In genomic region chr4:145154573-145154972, GRCh38 we compare ENCODE assay signal across 8 cellular contexts. TPM values are rescaled to one million over a fixed set of nuclear protein-coding genes. Genes with fewer than 3 reads are reported as not detected.
DNase-seq lines count a peak whose midpoint lies in the region; ATAC-seq and TF ChIP-seq lines count a peak whose summit lies in the region.

No MANE protein-coding gene starts in this region.

- H2BK15ac ChIP-seq in neuronal stem cell (ENCODE audit: low read length), result no peak overlapping the region

- DNase-seq in AG04449 (ENCODE audit: low read depth, low spot score) (no peak), left colon (no peak), foreskin melanocyte (no peak), neuronal stem cell (ENCODE audit: low spot score) (no peak)
- DNase-seq in stimulated activated CD4-positive, alpha-beta T cell treated with anti-CD3 and anti-CD28 coated beads, Interleukin-1b, Interleukin-23, amount 100 ng/mL, for 48 hours, result no peak

- CTCF ChIA-PET in AG04449 (lab: Yijun Ruan, JAX), result interaction anchor here (1.0 to 4.0 kb wide), 12 partner anchors 11 to 462 kb away, joined by 3 to 33 read pairs (median 4); no protein-coding TSS in a partner anchor

- no peak overlapping the region for H4K8ac ChIP-seq in neuronal stem cell (ENCODE audit: low read depth, low read length)

- H3K9me3 ChIP-seq in neuronal stem cell (replicated peaks in 1 of 2; ENCODE audit: control insufficient read depth in 2 of 2, insufficient read depth in 1 of 2, low read depth in 1 of 2, low read length in 2 of 2), result no peaks in the 10 kb centered on the region

- H3K4me1 ChIP-seq in neuronal stem cell (ENCODE audit: control insufficient read depth in 2 of 2, insufficient read depth in 1 of 2, low read depth in 1 of 2, low read length in 2 of 2), result no peaks in the 10 kb centered on the region

- H2BK120ac ChIP-seq in neuronal stem cell (ENCODE audit: low read depth, low read length), result no peak overlapping the region

- H3K23ac ChIP-seq in neuronal stem cell (ENCODE audit: low read depth, low read length, poor library complexity), result no peak overlapping the region

- H3K14ac ChIP-seq in neuronal stem cell (ENCODE audit: low read length), result no peak overlapping the region

- intact Hi-C loops in left colon (cut with DNase I, micrococcal nuclease), result no loop called here

- TF ChIP-seq CTCF in AG04449 (IDR thresholded peaks at IDR 0.05; ENCODE audit: insufficient read depth, low read length, missing control alignments) (peak; percentile 59), WI38 (IDR thresholded peaks at IDR 0.05; ENCODE audit: low read depth, low read length) (peak; percentile 37)

- no peak overlapping the region for H3K4me3 ChIP-seq in AG04449 (ENCODE audit: low read depth, low read length)
- no peak overlapping the region for H3K4me3 ChIP-seq in WI38 (ENCODE audit: low read depth, low read length)
- no peak overlapping the region for H3K4me3 ChIP-seq in neuronal stem cell (ENCODE audit: low read length in 2 of 2)

- no peak overlapping the region for H3K27ac ChIP-seq in neuronal stem cell (replicated peaks; ENCODE audit: low read length)

- no CpG with 5 or more reads among the region's 1 CpG for WGBS in neuronal stem cell (ENCODE audit: extremely low coverage in 2 of 2, insufficient read length in 2 of 2, insufficient replicate concordance in 1 of 2), 2 donors

- H2BK12ac ChIP-seq in neuronal stem cell (ENCODE audit: low read length), result no peak overlapping the region

- peaks cover 4 to 91% of the 10 kb centered on the region in 2 donors for H3K36me3 ChIP-seq in neuronal stem cell (replicated peaks in 1 of 2; ENCODE audit: control insufficient read depth in 2 of 2, insufficient read depth in 2 of 2, low read length in 2 of 2)

- H3K4me2 ChIP-seq in neuronal stem cell (ENCODE audit: insufficient read depth, low read length, poor library complexity, severe bottlenecking), result no peak overlapping the region

- ATAC-seq in GM18520 (IDR thresholded peaks at IDR 0.05; ENCODE audit: unreplicated experiment), result peak; percentile 61
- peak; percentile 72 for ATAC-seq in HG03066 (IDR thresholded peaks at IDR 0.05; ENCODE audit: low read depth, unreplicated experiment)
- peak; percentile 79 for ATAC-seq in left colon

- H3K9ac ChIP-seq in neuronal stem cell (ENCODE audit: low read depth, low read length, poor library complexity), result no peak overlapping the region

- no peaks in the 10 kb centered on the region for H3K79me1 ChIP-seq in neuronal stem cell (ENCODE audit: low read depth, low read length)

- H2BK5ac ChIP-seq in neuronal stem cell (ENCODE audit: low read length), result no peak overlapping the region

- POLR2A ChIA-PET in AG04449 (lab: Yijun Ruan, JAX), result interaction anchor here (0.6 kb wide), 1 partner anchor 447 kb away, joined by 6 read pairs; no protein-coding TSS in a partner anchor

- no peak overlapping the region for H2AK5ac ChIP-seq in neuronal stem cell (ENCODE audit: low read depth, low read length)

- H4K91ac ChIP-seq in neuronal stem cell (ENCODE audit: low read depth, low read length, poor library complexity), result no peak overlapping the region

- no peaks in the 10 kb centered on the region for H3K27me3 ChIP-seq in neuronal stem cell (ENCODE audit: control insufficient read depth in 3 of 3, insufficient read depth in 3 of 3, low read depth in 1 of 3, low read length in 3 of 3)

- no peak overlapping the region for H3K4ac ChIP-seq in neuronal stem cell (ENCODE audit: low read length)

- H2AFZ ChIP-seq in neuronal stem cell (ENCODE audit: low read length), result no peak overlapping the region

- no peak overlapping the region for H3K18ac ChIP-seq in neuronal stem cell (ENCODE audit: low read length)

RNA-seq across cellular contexts. Expression of gene OTUD4, which starts 25.8 kb away (rescaled TPM):
- 10 to 100 TPM; 30.3 to 31.2 TPM for total RNA-seq in left colon
- 19.7 TPM for polyA plus RNA-seq in neuronal stem cell (2013, experiment 1 of 2)
- 19.9 TPM for polyA plus RNA-seq in neuronal stem cell (2013, experiment 2 of 2)

RNA-seq across cellular contexts. Expression of gene ABCE1, which starts 56.5 kb away (rescaled TPM):
- total RNA-seq in left colon, result 10 to 100 TPM; 24.5 to 35.2 TPM
- 56.6 TPM for polyA plus RNA-seq in neuronal stem cell (2013, experiment 1 of 2)
- polyA plus RNA-seq in neuronal stem cell (2013, experiment 2 of 2), result 58.3 TPM

RNA-seq across cellular contexts. Expression of gene ANAPC10, which starts 56.6 kb away (rescaled TPM):
- 10 to 100 TPM in 1 of 2 donors, 1 to 10 TPM in 1; 9.9 to 11.8 TPM for total RNA-seq in left colon
- 26.3 TPM for polyA plus RNA-seq in neuronal stem cell (2013, experiment 1 of 2)
- 27.9 TPM for polyA plus RNA-seq in neuronal stem cell (2013, experiment 2 of 2)
